14 cellular contexts compared by ENCODE assay signal in genomic region chr12:127393460-127393859, GRCh38.
DNase-seq lines count a peak whose midpoint lies in the region; ATAC-seq and TF ChIP-seq lines count a peak whose summit lies in the region.
"Had no signal": no experiment of that assay in that cellular context is flagged by ENCODE, and none has a peak within 500 bp of the region (broad histone marks: within the 10 kb centered on the region; RNA-seq: fewer than 3 reads in every experiment).

No MANE protein-coding gene starts in this region.

- H4K20me1 ChIP-seq in mammary epithelial cell (ENCODE audit: insufficient read depth, low read length) = no peaks in the 10 kb centered on the region

- TF ChIP-seq POLR2A in breast epithelium (IDR thresholded peaks at IDR 0.05) = no peak

- no peak for ATAC-seq in HG03571 (IDR thresholded peaks at IDR 0.05; ENCODE audit: unreplicated experiment)
- ATAC-seq: HCT116 had no signal

- BruUV-seq in mammary epithelial cell (replicated peaks; lab: Mats Ljungman, UMichigan) = no TSS peak

- H3K27ac ChIP-seq in mammary epithelial cell (ENCODE audit: insufficient read depth, low read depth, low read length) (peak overlapping the region; percentile 82), breast epithelium (no peak overlapping the region)

- 76% methylated on average over 4 of the region's 4 CpGs for WGBS in mammary epithelial cell (ENCODE audit: low coverage, missing lambda C conversion rate)

- no peak overlapping the region for H3K9ac ChIP-seq in mammary epithelial cell (ENCODE audit: insufficient read depth, low read length)

- no peak overlapping the region for H3K4me2 ChIP-seq in mammary epithelial cell (ENCODE audit: insufficient read depth, low read depth, low read length)

- TF ChIP-seq CTCF in mammary epithelial cell (conservative IDR thresholded peaks at IDR 0.05 in 1 of 2, IDR thresholded peaks at IDR 0.05 in 1 of 2; ENCODE audit: extremely low read depth in 1 of 2, insufficient read depth in 1 of 2, low read depth in 1 of 2, low read length in 2 of 2) = no peak
- no peak for TF ChIP-seq CTCF in breast epithelium (IDR thresholded peaks at IDR 0.05)

- peaks cover 56% of the 10 kb centered on the region for H3K4me1 ChIP-seq in mammary epithelial cell (ENCODE audit: insufficient read depth, low read length)
- no peaks in the 10 kb centered on the region for H3K4me1 ChIP-seq in breast epithelium

- H3K9me3 ChIP-seq in mammary epithelial cell (replicated peaks; ENCODE audit: insufficient read depth, low read length) (no peaks in the 10 kb centered on the region), breast epithelium (no peaks in the 10 kb centered on the region)

- intact Hi-C loops in mammary epithelial cell (cut with micrococcal nuclease) = no loop called here
- intact Hi-C loops in breast epithelium (cut with DNase I; ENCODE audit: low total_unique reads) = no loop called here

- H3K36me3 ChIP-seq in mammary epithelial cell (ENCODE audit: insufficient read depth, low read length) = no peaks in the 10 kb centered on the region
- no peaks in the 10 kb centered on the region for H3K36me3 ChIP-seq in breast epithelium

- no peak overlapping the region for H3K4me3 ChIP-seq in mammary epithelial cell (replicated peaks in 1 of 3; ENCODE audit: insufficient read depth in 1 of 3, low read depth in 2 of 3, low read length in 3 of 3)
- H3K4me3 ChIP-seq in breast epithelium = no peak overlapping the region

- H3K27me3 ChIP-seq in mammary epithelial cell (ENCODE audit: insufficient read depth, low read length) (no peaks in the 10 kb centered on the region), breast epithelium (no peaks in the 10 kb centered on the region)

- dilution Hi-C loops in mammary epithelial cell (cut with HindIII; ENCODE audit: low sequenced_read_pairs) = no loop called here

- DNase-seq in mammary epithelial cell = no peak
- DNase-seq in breast epithelium (ENCODE audit: low spot score in 2 of 2) = no peak
- peak; percentile 1 for DNase-seq in NCI-H524 treated with DMSO at 0.1 percent for 48 hours (lab: John Stamatoyannopoulos, UW)
- peak; percentile 50 for DNase-seq in cerebellum (ENCODE audit: low spot score)
- peak; percentile 44 for DNase-seq in superior temporal gyrus (ENCODE audit: extremely low spot score)
- no peak for DNase-seq in HuH-7 (ENCODE audit: low spot score)
- no peak for DNase-seq in activated CD4-positive, alpha-beta T cell treated with anti-CD3 and anti-CD28 coated beads, Interleukin-2, amount 50 U/mL, for 1 hour
- DNase-seq: Calu3; CD4-positive, alpha-beta T cell; DMS153; DMS79 treated with DMSO at 0.1 percent for 48 hours; GDM1 had no signal

- H2AFZ ChIP-seq in mammary epithelial cell (ENCODE audit: low read depth, low read length) = no peak overlapping the region

- H3K79me2 ChIP-seq in mammary epithelial cell (ENCODE audit: insufficient read depth, low read length) = no peaks in the 10 kb centered on the region

- in situ Hi-C loops in mammary epithelial cell (cut with MboI; ENCODE audit: low sequenced_read_pairs in 2 of 2) = loop anchor here in 1 of 2 donors (25.0 kb wide), 1 partner anchor 1331 kb away; no protein-coding TSS in a partner anchor

- CTCF ChIA-PET in mammary epithelial cell (lab: Charles Lee; ENCODE audit: low non-redundant PET) = no interaction called here

Comparison
In these comparisons a context has a peak if more than half of its experiments do, and no peak if none do; other contexts are left out.
1. DNase-seq: peak in NCI-H524 treated with DMSO at 0.1 percent for 48 hours (single experiment), cerebellum (single experiment) and superior temporal gyrus (single experiment); none in mammary epithelial cell (single experiment), breast epithelium (0 of 2), HuH-7 (single experiment) and activated CD4-positive, alpha-beta T cell treated with anti-CD3 and anti-CD28 coated beads, Interleukin-2, amount 50 U/mL, for 1 hour (single experiment).